ENCODE assay signal across 21 cellular contexts in the genomic region with DNA sequence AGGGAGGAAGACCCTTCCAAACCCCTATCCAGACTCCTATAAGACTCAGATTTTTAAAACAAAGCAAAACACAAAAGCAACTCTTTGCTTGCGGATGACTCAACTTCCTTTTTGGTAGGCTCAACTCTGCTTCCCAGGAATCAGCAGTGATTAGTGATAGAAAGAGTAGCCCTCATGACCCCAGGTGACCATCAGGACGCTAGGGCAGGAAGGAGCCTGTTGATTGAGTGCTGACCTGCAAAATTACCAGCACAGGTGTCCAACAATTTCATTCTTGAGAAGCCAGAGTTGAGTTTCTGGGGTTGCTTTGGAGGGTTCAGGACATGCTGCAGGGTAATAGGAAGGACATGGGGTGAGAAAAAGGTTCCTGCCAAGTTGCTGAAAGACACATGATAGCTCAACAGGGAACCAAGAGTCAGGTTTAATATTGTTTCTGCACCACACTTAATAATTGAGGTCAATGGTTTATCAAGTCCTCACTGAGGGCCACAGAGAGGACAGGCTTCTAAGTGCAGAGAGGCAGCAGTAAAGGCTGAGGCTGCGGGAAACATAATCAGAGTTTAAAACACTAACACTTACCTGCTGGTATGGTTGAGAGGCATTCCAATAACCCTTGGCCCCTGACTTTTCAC.
"Had no signal": no experiment of that assay in that cellular context is flagged by ENCODE, and none has a peak within 500 bp of the region (broad histone marks: within the 10 kb centered on the region; RNA-seq: fewer than 3 reads in every experiment).

No MANE protein-coding gene starts in this region.

- H3K4me1 Mint-ChIP-seq: activated naive CD4-positive, alpha-beta T cell treated with anti-CD3 and anti-CD28 coated beads, Interleukin-2, amount 50 U/mL, for 24 hours had no signal

- H3K4me3 Mint-ChIP-seq: activated naive CD4-positive, alpha-beta T cell treated with anti-CD3 and anti-CD28 coated beads, Interleukin-2, amount 50 U/mL, for 24 hours; effector memory CD8-positive, alpha-beta T cell; natural killer cell; stimulated activated naive CD8-positive, alpha-beta T cell treated with anti-CD3 and anti-CD28 coated beads, Interleukin-15, Interleukin-2, amounts not matched to agents 100 ng/mL and 50 ng/mL, for 24 hours had no signal

- H3K36me3 ChIP-seq: heart left ventricle, tibial artery, WERI-Rb-1 had no signal

- DNase-seq: activated CD4-positive, alpha-beta T cell treated with anti-CD3 and anti-CD28 coated beads for 1 hour; activated CD4-positive, alpha-beta T cell treated with anti-CD3 and anti-CD28 coated beads, Interleukin-2, amount 50 U/mL, for 1 hour; activated gamma-delta T cell treated with Interleukin-2 at 50 U/mL for 16 hours; activated T-cell treated with anti-CD3 and anti-CD28 coated beads, Interleukin-2, amount 50 U/mL, for 1 hour; dorsolateral prefrontal cortex; effector memory CD8-positive, alpha-beta T cell; islet precursor cell; left colon; midbrain; natural killer cell; retina; stimulated activated CD4-positive, alpha-beta T cell treated with anti-CD3 and anti-CD28 coated beads, Interleukin-4, amount 100 ng/mL, for 24 hours; T-helper 1 cell; WERI-Rb-1 had no signal

- H3K27ac ChIP-seq: body of pancreas, dorsolateral prefrontal cortex, tibial artery, WERI-Rb-1 had no signal

- H3K27me3 Mint-ChIP-seq: effector memory CD8-positive, alpha-beta T cell; progenitor cell of endocrine pancreas had no signal

- H3K27ac Mint-ChIP-seq: activated naive CD4-positive, alpha-beta T cell treated with anti-CD3 and anti-CD28 coated beads, Interleukin-2, amount 50 U/mL, for 24 hours; effector memory CD8-positive, alpha-beta T cell; natural killer cell; stimulated activated naive CD8-positive, alpha-beta T cell treated with anti-CD3 and anti-CD28 coated beads, Interleukin-15, Interleukin-2, amounts not matched to agents 100 ng/mL and 50 ng/mL, for 24 hours had no signal

- H3K27me3 ChIP-seq: body of pancreas, heart left ventricle, tibial artery had no signal

- H3K9me3 ChIP-seq: body of pancreas, heart left ventricle, tibial artery had no signal

- H3K4me3 ChIP-seq: body of pancreas, dorsolateral prefrontal cortex, heart left ventricle, lung, tibial artery had no signal

- H3K36me3 Mint-ChIP-seq: activated naive CD4-positive, alpha-beta T cell treated with anti-CD3 and anti-CD28 coated beads, Interleukin-2, amount 50 U/mL, for 24 hours; natural killer cell had no signal

- H3K9me3 Mint-ChIP-seq: activated naive CD4-positive, alpha-beta T cell treated with anti-CD3 and anti-CD28 coated beads, Interleukin-2, amount 50 U/mL, for 24 hours; natural killer cell; stimulated activated naive CD8-positive, alpha-beta T cell treated with anti-CD3 and anti-CD28 coated beads, Interleukin-15, Interleukin-2, amounts not matched to agents 100 ng/mL and 50 ng/mL, for 24 hours had no signal

- ATAC-seq: body of pancreas; effector memory CD8-positive, alpha-beta T cell; left colon had no signal
